17 cellular contexts compared by ENCODE assay signal in the genomic region with DNA sequence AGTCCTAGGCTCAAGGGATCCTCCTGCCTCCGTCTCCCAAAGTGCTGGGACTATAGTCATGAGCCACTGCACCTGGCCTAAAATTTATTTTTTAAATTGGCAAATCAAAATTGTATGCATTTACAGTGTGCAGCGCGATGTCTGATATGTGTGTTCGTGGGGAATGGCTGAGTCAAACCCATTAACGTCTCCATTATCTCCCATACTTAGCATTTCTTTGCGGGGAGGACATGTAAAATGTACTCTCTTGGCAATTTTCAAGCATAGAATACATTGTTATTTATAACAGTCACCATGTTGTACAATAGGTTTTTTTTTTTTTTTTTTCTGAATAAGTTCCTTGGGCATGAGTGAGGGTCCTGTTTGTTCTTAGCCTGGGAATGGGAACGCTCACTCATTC. TPM values are rescaled to one million over a fixed set of nuclear protein-coding genes. Genes with fewer than 3 reads are reported as not detected.
DNase-seq lines count a peak whose midpoint lies in the region; FAIRE-seq and TF ChIP-seq lines count a peak whose summit lies in the region.
"Had no signal": no experiment of that assay in that cellular context is flagged by ENCODE, and none has a peak within 500 bp of the region (broad histone marks: within the 10 kb centered on the region; RNA-seq: fewer than 3 reads in every experiment).

No MANE protein-coding gene starts in this region.

- no peak overlapping the region for H4K91ac ChIP-seq in mesenchymal stem cell (ENCODE audit: low read length)

- peaks cover 6% of the 10 kb centered on the region for H3K4me1 Mint-ChIP-seq in activated T-cell treated with anti-CD3 and anti-CD28 coated beads, Interleukin-2, amount 50 U/mL, for 24 hours (ENCODE audit: low read depth)

- no peak overlapping the region for H2BK5ac ChIP-seq in mesenchymal stem cell (ENCODE audit: low read depth, low read length, poor library complexity, severe bottlenecking)

- no peak overlapping the region for H2BK15ac ChIP-seq in mesenchymal stem cell (ENCODE audit: low read depth, poor library complexity, severe bottlenecking)

- H2AFZ ChIP-seq in mesenchymal stem cell (ENCODE audit: low read depth, low read length): no peak overlapping the region

- H4K8ac ChIP-seq in mesenchymal stem cell (ENCODE audit: low read length): no peak overlapping the region

- 86% methylated on average over 6 of the region's 7 CpGs for WGBS in mesenchymal stem cell

- H3K27ac Mint-ChIP-seq in activated T-cell treated with anti-CD3 and anti-CD28 coated beads, Interleukin-2, amount 50 U/mL, for 24 hours: no peak overlapping the region
- H3K27ac Mint-ChIP-seq: CD14-positive monocyte; CD4-positive, alpha-beta memory T cell; HFFc6 had no signal

- no peak overlapping the region for H3K23ac ChIP-seq in mesenchymal stem cell (ENCODE audit: low read length in 2 of 2)

- H3K27me3 Mint-ChIP-seq in activated T-cell treated with anti-CD3 and anti-CD28 coated beads, Interleukin-2, amount 50 U/mL, for 24 hours: no peaks in the 10 kb centered on the region
- H3K27me3 Mint-ChIP-seq: CD4-positive, alpha-beta memory T cell had no signal

- H3K27ac ChIP-seq in mesenchymal stem cell (ENCODE audit: low read length, poor library complexity, severe bottlenecking): no peak overlapping the region
- H3K27ac ChIP-seq in coronary artery: no peak overlapping the region
- H3K27ac ChIP-seq: BLaER1, HL-60 had no signal

- H3K9me3 Mint-ChIP-seq in activated T-cell treated with anti-CD3 and anti-CD28 coated beads, Interleukin-2, amount 50 U/mL, for 24 hours: no peaks in the 10 kb centered on the region
- H3K9me3 Mint-ChIP-seq: HFFc6 had no signal

- TF ChIP-seq CTCF in coronary artery (IDR thresholded peaks at IDR 0.05): no peak

- H2AK5ac ChIP-seq in mesenchymal stem cell (ENCODE audit: low read length, severe bottlenecking): no peak overlapping the region

- no peak overlapping the region for H3K9ac ChIP-seq in mesenchymal stem cell (ENCODE audit: low read length)
- H3K9ac ChIP-seq: BLaER1 had no signal

- H3K27me3 ChIP-seq in mesenchymal stem cell (ENCODE audit: control insufficient read depth in 1 of 2, insufficient read depth in 1 of 2, low read length in 2 of 2): peaks cover 0 to 10% of the 10 kb centered on the region in 2 experiments
- H3K27me3 ChIP-seq: BLaER1 had no signal

- peaks cover 25% of the 10 kb centered on the region for H3K4me1 ChIP-seq in mesenchymal stem cell (ENCODE audit: control insufficient read depth, insufficient read depth, low read depth, low read length)

- no peak overlapping the region for H2BK120ac ChIP-seq in mesenchymal stem cell (ENCODE audit: low read depth, low read length)

- no peak overlapping the region for H3K18ac ChIP-seq in mesenchymal stem cell (ENCODE audit: low read depth in 1 of 2, low read length in 2 of 2)

- no peak overlapping the region for H3K4me3 ChIP-seq in mesenchymal stem cell (ENCODE audit: insufficient read depth in 1 of 2, low read depth in 1 of 2, low read length in 2 of 2)
- H3K4me3 ChIP-seq in coronary artery: no peak overlapping the region
- H3K4me3 ChIP-seq: BLaER1, K562 had no signal

- H3K79me1 ChIP-seq in mesenchymal stem cell (replicated peaks; ENCODE audit: low read length, poor library complexity, severe bottlenecking): no peaks in the 10 kb centered on the region

- H2BK12ac ChIP-seq in mesenchymal stem cell (ENCODE audit: low read length in 2 of 2): no peak overlapping the region

- DNase-seq in amniotic epithelial cell (ENCODE audit: low read depth): peak; percentile 64
- DNase-seq in mesenchymal stem cell: peak; percentile 8
- DNase-seq in activated T-cell treated with anti-CD3 and anti-CD28 coated beads, Interleukin-2, amount 50 U/mL, for 24 hours: no peak
- no peak for DNase-seq in NCI-H2107 (lab: John Stamatoyannopoulos, UW)
- no peak for DNase-seq in coronary artery (ENCODE audit: low spot score)
- no peak for DNase-seq in iPS-NIHi11 (ENCODE audit: low spot score)
- DNase-seq: CD4-positive, alpha-beta memory T cell; DND-41; GDM1; GOT3; H7; HFFc6 had no signal

- peak; percentile 93 for FAIRE-seq in G401.6 (lab: Jason Lieb, UNC)
- FAIRE-seq: K562 had no signal

- H3K36me3 Mint-ChIP-seq in activated T-cell treated with anti-CD3 and anti-CD28 coated beads, Interleukin-2, amount 50 U/mL, for 24 hours (ENCODE audit: low read depth): no peaks in the 10 kb centered on the region
- H3K36me3 Mint-ChIP-seq: CD14-positive monocyte; CD4-positive, alpha-beta memory T cell had no signal

- H3K4ac ChIP-seq in mesenchymal stem cell (ENCODE audit: low read depth in 1 of 2, low read length in 2 of 2): no peak overlapping the region

- no peak overlapping the region for H3K14ac ChIP-seq in mesenchymal stem cell (ENCODE audit: low read length in 2 of 2)

- no peak overlapping the region for H3K4me3 Mint-ChIP-seq in activated T-cell treated with anti-CD3 and anti-CD28 coated beads, Interleukin-2, amount 50 U/mL, for 24 hours
- H3K4me3 Mint-ChIP-seq: CD14-positive monocyte; CD4-positive, alpha-beta memory T cell; HFFc6 had no signal

- H3K9me3 ChIP-seq in mesenchymal stem cell (ENCODE audit: control insufficient read depth, low read length): no peaks in the 10 kb centered on the region
- H3K9me3 ChIP-seq: BLaER1 had no signal

- peaks cover 0 to 36% of the 10 kb centered on the region in 2 experiments for H3K36me3 ChIP-seq in mesenchymal stem cell (ENCODE audit: control insufficient read depth in 1 of 2, insufficient read depth in 2 of 2, low read depth in 1 of 2, low read length in 2 of 2)
- H3K36me3 ChIP-seq: BLaER1 had no signal

- H3K4me2 ChIP-seq in mesenchymal stem cell (ENCODE audit: low read length, poor library complexity, severe bottlenecking): no peak overlapping the region
- H3K4me2 ChIP-seq: BLaER1 had no signal

RNA-seq across cellular contexts. Expression of gene TMEM184A, which starts 3.8 kb away (rescaled TPM):
- 0.39 TPM for polyA plus RNA-seq in mesenchymal stem cell (2013, experiment 1 of 2)
- 0.45 TPM for polyA plus RNA-seq in mesenchymal stem cell (2013, experiment 2 of 2)
- polyA plus RNA-seq: CD14-positive monocyte; CD4-positive, alpha-beta memory T cell had no signal

RNA-seq across cellular contexts. Expression of gene PSMG3, which starts 17.6 kb away (rescaled TPM):
- 7.3 TPM for polyA plus RNA-seq in mesenchymal stem cell (2013, experiment 1 of 2)
- 8.7 TPM for polyA plus RNA-seq in mesenchymal stem cell (2013, experiment 2 of 2)

RNA-seq across cellular contexts. Expression of gene MAFK, which starts 21.7 kb away (rescaled TPM):
- polyA plus RNA-seq in mesenchymal stem cell (2013, experiment 1 of 2): 12.8 TPM
- polyA plus RNA-seq in mesenchymal stem cell (2013, experiment 2 of 2): 12.8 TPM

RNA-seq across cellular contexts. Expression of gene INTS1, which starts 48.0 kb away (rescaled TPM):
- 23.4 TPM for polyA plus RNA-seq in mesenchymal stem cell (2013, experiment 1 of 2)
- 22.7 TPM for polyA plus RNA-seq in mesenchymal stem cell (2013, experiment 2 of 2)

Comparison
In these comparisons a context has a peak if more than half of its experiments do, and no peak if none do; other contexts are left out.
1. DNase-seq: peak in amniotic epithelial cell (single experiment) and mesenchymal stem cell (single experiment); none in activated T-cell treated with anti-CD3 and anti-CD28 coated beads, Interleukin-2, amount 50 U/mL, for 24 hours (single experiment), NCI-H2107 (single experiment), coronary artery (single experiment) and iPS-NIHi11 (single experiment).